In the genomic region with DNA sequence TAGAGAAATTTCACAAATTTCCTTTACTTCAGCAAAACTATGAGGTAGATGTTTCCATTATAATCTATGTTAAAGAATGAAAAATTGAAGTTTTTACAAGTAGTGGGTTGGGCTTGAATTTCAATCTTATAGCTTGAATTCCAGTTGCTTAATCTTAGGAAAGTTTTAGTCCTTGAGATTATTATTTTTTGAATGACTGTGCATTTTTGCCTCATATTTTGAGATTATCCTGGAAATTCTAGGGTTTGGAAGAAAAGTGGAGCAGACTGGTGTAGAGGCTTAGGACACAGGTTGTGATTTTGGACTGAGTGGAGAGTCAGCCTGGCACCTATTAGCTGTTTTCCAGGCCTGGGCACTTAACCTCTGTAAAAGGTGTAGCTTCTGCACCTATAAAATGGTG, we compare ENCODE assay signal across 19 cellular contexts. TPM values are rescaled to one million over a fixed set of nuclear protein-coding genes. Genes with fewer than 3 reads are reported as not detected.
A peak's percentile ranks its signal among the peaks of the same experiment; 100 is the strongest.
DNase-seq lines count a peak whose midpoint lies in the region; ATAC-seq, FAIRE-seq and TF ChIP-seq lines count a peak whose summit lies in the region.
"Had no signal": no experiment of that assay in that cellular context is flagged by ENCODE, and none has a peak within 500 bp of the region (broad histone marks: within the 10 kb centered on the region; RNA-seq: fewer than 3 reads in every experiment).

No MANE protein-coding gene starts in this region.

- peaks cover 26% of the 10 kb centered on the region for H3K27me3 Mint-ChIP-seq in brain

- POLR2A ChIA-PET in A549 (lab: Yijun Ruan, JAX), result no interaction called here

- no peak for TF ChIP-seq RAD21 in A549 (conservative IDR thresholded peaks at IDR 0.05 in 1 of 2, IDR thresholded peaks at IDR 0.05 in 1 of 2)
- TF ChIP-seq RAD21 in neural cell (conservative IDR thresholded peaks at IDR 0.05), result no peak

- H3K9me3 Mint-ChIP-seq in brain, result peaks cover 0 to 7% (median 2%) of the 10 kb centered on the region in 5 experiments

- H3K4me3 ChIP-seq in A549, result no peak overlapping the region
- peak overlapping the region; percentile 80 for H3K4me3 ChIP-seq in Loucy (ENCODE audit: low read length, poor library complexity, severe bottlenecking)
- H3K4me3 ChIP-seq in neural cell (ENCODE audit: low read length), result peak overlapping the region; percentile 76
- H3K4me3 ChIP-seq: BLaER1 treated with 17β-estradiol and CSF1 and Interleukin-3, amounts not matched to agents 10 nM and 100 nM; GM23248 had no signal

- TF ChIP-seq EP300 in A549 (IDR thresholded peaks at IDR 0.05) (no peak), neural cell (conservative IDR thresholded peaks at IDR 0.05; ENCODE audit: poor library complexity, severe bottlenecking) (no peak)

- no peak for TF ChIP-seq CTCF in A549 (IDR thresholded peaks at IDR 0.05)
- no peak for TF ChIP-seq CTCF in Loucy (conservative IDR thresholded peaks at IDR 0.05; ENCODE audit: low read length)
- TF ChIP-seq CTCF in brain (conservative IDR thresholded peaks at IDR 0.05), result no peak
- TF ChIP-seq CTCF in neural cell (IDR thresholded peaks at IDR 0.05; ENCODE audit: poor library complexity, severe bottlenecking), result no peak

- H3K79me2 ChIP-seq in Loucy (ENCODE audit: insufficient read depth, low read length) (peaks cover 25% of the 10 kb centered on the region), neural cell (replicated peaks; ENCODE audit: insufficient read depth, low read length) (peaks cover 90% of the 10 kb centered on the region)

- no peak for FAIRE-seq in A549 (lab: Jason Lieb, UNC)
- FAIRE-seq: G401.6, GM12891, GM19239, HTR-8/SVneo had no signal

- DNase-seq in A549 (ENCODE audit: low read depth in 1 of 2, low spot score in 1 of 2) (no peak), OCI-M2 (lab: John Stamatoyannopoulos, UW; ENCODE audit: unreplicated experiment) (no peak), NCI-H128 (lab: John Stamatoyannopoulos, UW; ENCODE audit: unreplicated experiment) (no peak)
- DNase-seq: 8988T; CD8-positive, alpha-beta memory T cell; COR-L47; GM23248 had no signal

- no peak overlapping the region for H3K9ac ChIP-seq in Loucy (ENCODE audit: low read depth, low read length, poor library complexity, severe bottlenecking)
- peak overlapping the region; percentile 19 for H3K9ac ChIP-seq in neural cell (ENCODE audit: low read length)
- H3K9ac ChIP-seq: BLaER1 treated with 17β-estradiol and CSF1 and Interleukin-3, amounts not matched to agents 10 nM and 100 nM; GM23248 had no signal

- no peak overlapping the region for H2AFZ ChIP-seq in Loucy (ENCODE audit: low read length)
- H2AFZ ChIP-seq in neural cell (ENCODE audit: low read depth, low read length), result no peak overlapping the region
- H2AFZ ChIP-seq: GM23248 had no signal

- peaks cover 80% of the 10 kb centered on the region for H3K4me1 Mint-ChIP-seq in brain

- H3K9me2 ChIP-seq in Loucy (replicated peaks; ENCODE audit: low read depth, low read length) (no peaks in the 10 kb centered on the region), neural cell (ENCODE audit: insufficient read depth, low read length) (no peaks in the 10 kb centered on the region)

- H3K27ac Mint-ChIP-seq in brain, result peak overlapping the region in 3 of 5 experiments; percentile 43 to 90 (median 83)
- H3K27ac Mint-ChIP-seq: B cell; CD8-positive, alpha-beta memory T cell had no signal

- H3K36me3 ChIP-seq in Loucy (ENCODE audit: insufficient read depth, low read length), result 0 out of 2 replicates have a peak, but pooled peaks cover 3% of the 10 kb centered on the region
- H3K36me3 ChIP-seq in neural cell (ENCODE audit: insufficient read depth, low read length), result peaks cover 36% of the 10 kb centered on the region
- H3K36me3 ChIP-seq: BLaER1 treated with 17β-estradiol and CSF1 and Interleukin-3, amounts not matched to agents 10 nM and 100 nM had no signal

- peaks cover 16% of the 10 kb centered on the region for H3K4me1 ChIP-seq in A549
- H3K4me1 ChIP-seq in Loucy (ENCODE audit: insufficient read depth, low read length, poor library complexity, severe bottlenecking), result peaks cover 44% of the 10 kb centered on the region

- no peak overlapping the region for H3K27ac ChIP-seq in A549
- peak overlapping the region; percentile 50 for H3K27ac ChIP-seq in neural cell (ENCODE audit: low read length)
- H3K27ac ChIP-seq: BLaER1 treated with 17β-estradiol and CSF1 and Interleukin-3, amounts not matched to agents 10 nM and 100 nM; GM23248; HL-60 had no signal

- peaks cover 59% of the 10 kb centered on the region for H3K36me3 Mint-ChIP-seq in brain

- 0 out of 3 replicates have a peak, but pooled peaks cover 11% of the 10 kb centered on the region for H3K9me3 ChIP-seq in A549
- H3K9me3 ChIP-seq in Loucy (ENCODE audit: insufficient read depth, low read depth, low read length), result no peaks in the 10 kb centered on the region
- no peaks in the 10 kb centered on the region for H3K9me3 ChIP-seq in neural cell (ENCODE audit: low read length)
- H3K9me3 ChIP-seq: BLaER1 treated with 17β-estradiol and CSF1 and Interleukin-3, amounts not matched to agents 10 nM and 100 nM; HAP-1 had no signal

- H3K4me2 ChIP-seq in A549, result no peak overlapping the region
- peak overlapping the region; percentile 77 for H3K4me2 ChIP-seq in Loucy (ENCODE audit: low read depth, low read length, poor library complexity, severe bottlenecking)
- H3K4me2 ChIP-seq in neural cell (ENCODE audit: low read length), result peak overlapping the region; percentile 31

- H3K27me3 ChIP-seq in Loucy (ENCODE audit: insufficient read depth, low read length, poor library complexity, severe bottlenecking) (no peaks in the 10 kb centered on the region), neural cell (ENCODE audit: insufficient read depth, low read depth, low read length) (no peaks in the 10 kb centered on the region)

- peak overlapping the region; percentile 49 to 98 (median 93) for H3K4me3 Mint-ChIP-seq in brain

- H3F3A ChIP-seq in Loucy (ENCODE audit: low read depth) (no peaks in the 10 kb centered on the region), neural cell (ENCODE audit: insufficient read depth, low read length, poor library complexity, severe bottlenecking) (peaks cover 15% of the 10 kb centered on the region)

- ATAC-seq in A549, result no peak
- ATAC-seq in HG03571 (IDR thresholded peaks at IDR 0.05; ENCODE audit: unreplicated experiment), result no peak

- CTCF ChIA-PET in A549 (lab: Yijun Ruan, JAX), result no interaction called here

- H4K20me1 ChIP-seq in Loucy (ENCODE audit: insufficient read depth, low read length, poor library complexity, severe bottlenecking), result no peaks in the 10 kb centered on the region
- H4K20me1 ChIP-seq in neural cell (ENCODE audit: insufficient read depth), result peaks cover 34% of the 10 kb centered on the region

- no peak for TF ChIP-seq POLR2A in A549 (IDR thresholded peaks at IDR 0.05; ENCODE audit: low read length)

TF ChIP-seq in A549, 52 proteins besides CTCF, POLR2A, EP300 and RAD21:
- TF ChIP-seq RNF2 (IDR thresholded peaks at IDR 0.05; ENCODE audit: borderline replicate concordance, low read depth) (no peak), NFE2L2 (conservative IDR thresholded peaks at IDR 0.05; ENCODE audit: low read length) (peak; percentile 78), MAFK (IDR thresholded peaks at IDR 0.05; ENCODE audit: partially characterized antibody) (peak; percentile 68), MAZ (IDR thresholded peaks at IDR 0.05; ENCODE audit: borderline replicate concordance, low read depth, low read length) (no peak)
- TF ChIP-seq, protein P1, sequence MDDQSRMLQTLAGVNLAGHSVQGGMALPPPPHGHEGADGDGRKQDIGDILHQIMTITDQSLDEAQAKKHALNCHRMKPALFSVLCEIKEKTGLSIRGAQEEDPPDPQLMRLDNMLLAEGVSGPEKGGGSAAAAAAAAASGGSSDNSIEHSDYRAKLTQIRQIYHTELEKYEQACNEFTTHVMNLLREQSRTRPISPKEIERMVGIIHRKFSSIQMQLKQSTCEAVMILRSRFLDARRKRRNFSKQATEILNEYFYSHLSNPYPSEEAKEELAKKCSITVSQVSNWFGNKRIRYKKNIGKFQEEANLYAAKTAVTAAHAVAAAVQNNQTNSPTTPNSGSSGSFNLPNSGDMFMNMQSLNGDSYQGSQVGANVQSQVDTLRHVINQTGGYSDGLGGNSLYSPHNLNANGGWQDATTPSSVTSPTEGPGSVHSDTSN (IDR thresholded peaks at IDR 0.05), result no peak
TF ChIP-seq in A549: peak in this region for 2.

TF ChIP-seq in neural cell, 6 proteins besides CTCF, POLR2A, EP300 and RAD21 (continues in another document):
- TF ChIP-seq MXI1 (conservative IDR thresholded peaks at IDR 0.05; ENCODE audit: poor library complexity, severe bottlenecking) (no peak), TAF1 (IDR thresholded peaks at IDR 0.05; ENCODE audit: low read depth) (no peak), SMC3 (conservative IDR thresholded peaks at IDR 0.05; ENCODE audit: poor library complexity) (no peak)

RNA-seq across cellular contexts. Expression of a gene that starts 54.2 kb away (rescaled TPM):
- polyA plus RNA-seq in A549 (2011; rRNA removed) (10.9 and 11.8 TPM in 2 replicates), A549 (2017; fragmentation: RNase III; extraction: RNeasy Plus Mini Kit Qiagen cat#74134 plus additional on column Dnase treatment) (2.7 to 3.0 TPM (median 2.9 TPM) in 3 replicates), brain (ENCODE audit: insufficient read depth, low read depth, low replicate concordance) (24.9 TPM), neural cell (109 and 156 TPM in 2 replicates)
- 1.6 and 1.9 TPM in 2 replicates for polyA plus RNA-seq in A549 (2012; cell fraction: cytosol; rRNA removed)
- 2.1 and 4.3 TPM in 2 replicates for polyA plus RNA-seq in A549 (2012; cell fraction: nucleus; rRNA removed)
- polyA minus RNA-seq in A549 (2011; rRNA and poly(A)+ RNA removed), result 2.7 and 3.3 TPM in 2 replicates
- polyA minus RNA-seq in neural cell, result 63.5 and 92.7 TPM in 2 replicates
